In the genomic region with DNA sequence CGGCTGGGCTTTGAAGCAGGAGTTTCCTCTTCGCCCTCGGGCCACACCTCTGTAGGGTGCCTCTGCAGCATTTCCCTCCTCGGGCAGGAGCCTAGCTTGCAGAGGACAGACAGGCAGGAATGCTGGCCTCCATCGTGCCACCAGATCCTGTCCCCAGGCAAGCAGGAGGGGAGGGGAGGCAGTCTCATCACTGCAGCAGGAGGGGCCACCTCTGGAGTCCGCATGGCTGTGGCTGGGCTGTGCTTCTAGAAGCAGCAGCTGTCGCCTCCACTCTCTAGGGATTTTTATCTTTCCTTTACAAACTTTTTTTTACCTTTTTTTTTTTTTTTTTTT, we compare ENCODE assay signal across 24 cellular contexts.
DNase-seq lines count a peak whose midpoint lies in the region; TF ChIP-seq lines count a peak whose summit lies in the region.
"Had no signal": no experiment of that assay in that cellular context is flagged by ENCODE, and none has a peak within 500 bp of the region (broad histone marks: within the 10 kb centered on the region; RNA-seq: fewer than 3 reads in every experiment).

No MANE protein-coding gene starts in this region.

- H3K9me3 ChIP-seq in BLaER1 (no peaks in the 10 kb centered on the region), KOPT-K1 (ENCODE audit: insufficient read depth, low read length, poor library complexity, severe bottlenecking) (no peaks in the 10 kb centered on the region), WERI-Rb-1 (ENCODE audit: severe bottlenecking) (no peaks in the 10 kb centered on the region)
- H3K9me3 ChIP-seq: colonic mucosa, heart left ventricle, lower lobe of right lung had no signal

- no peak for DNase-seq in WERI-Rb-1
- peak; percentile 67 for DNase-seq in myocyte (ENCODE audit: low read depth)
- no peak for DNase-seq in T-helper 2 cell treated with Interferon-gamma antibody and Interleukin-4, amounts not matched to agents 5 μg/mL and 100 μg/mL, for 36 hours (ENCODE audit: low spot score)
- DNase-seq in GM20000 (ENCODE audit: low spot score): no peak
- no peak for DNase-seq in activated CD4-positive, CD25-positive, alpha-beta regulatory T cell (lab: John Stamatoyannopoulos, UW)
- no peak for DNase-seq in GF-D8 (lab: John Stamatoyannopoulos, UW)
- DNase-seq: activated CD4-positive, alpha-beta T cell treated with anti-CD3 and anti-CD28 coated beads, Interleukin-2, amount 50 U/mL, for 48 hours; activated gamma-delta T cell; brain microvascular endothelial cell; Calu3; colonic mucosa; GOT3; heart left ventricle; lower lobe of right lung; NCI-H1105 treated with DMSO at 0.1 percent for 48 hours; NCI-H2107; SHP77 had no signal

- H3K36me3 ChIP-seq in BLaER1 (no peaks in the 10 kb centered on the region), KOPT-K1 (ENCODE audit: insufficient read depth, low read length) (no peaks in the 10 kb centered on the region), WERI-Rb-1 (no peaks in the 10 kb centered on the region)
- H3K36me3 ChIP-seq: brain microvascular endothelial cell, colonic mucosa, heart left ventricle, lower lobe of right lung had no signal

- TF ChIP-seq CTCF in WERI-Rb-1 (IDR thresholded peaks at IDR 0.05; ENCODE audit: low read depth, low read length) (no peak), GM20000 (IDR thresholded peaks at IDR 0.05; ENCODE audit: extremely low read depth, missing control alignments) (no peak)

- H3K27ac Mint-ChIP-seq in T-helper 2 cell treated with Interferon-gamma antibody and Interleukin-4, amounts not matched to agents 5 μg/mL and 100 μg/mL, for 36 hours: no peak overlapping the region
- H3K27ac Mint-ChIP-seq: B cell; stimulated activated effector memory CD8-positive, alpha-beta T cell treated with anti-CD3 and anti-CD28 coated beads, Interleukin-12 subunit alpha, Interleukin-12 subunit beta, amount 100 ng/mL, for 72 hours; T-helper 1 cell treated with Interleukin-12 subunit alpha and Interleukin-12 subunit beta and Interleukin-4 antibody, amounts not matched to agents 30 μg/mL and 1 μg/mL, for 36 hours had no signal

- no peaks in the 10 kb centered on the region for H3K27me3 Mint-ChIP-seq in T-helper 2 cell treated with Interferon-gamma antibody and Interleukin-4, amounts not matched to agents 5 μg/mL and 100 μg/mL, for 36 hours (ENCODE audit: low read depth)
- H3K27me3 Mint-ChIP-seq: B cell had no signal

- peaks cover 100% of the 10 kb centered on the region for H3K4me1 ChIP-seq in BLaER1
- H3K4me1 ChIP-seq: colonic mucosa, lower lobe of right lung, parathyroid adenoma had no signal

- H3K27ac ChIP-seq in BLaER1 (peak overlapping the region; percentile 95), KOPT-K1 (ENCODE audit: low read depth, low read length, poor library complexity, severe bottlenecking) (peak overlapping the region; percentile 77), WERI-Rb-1 (0 out of 2 replicates have a peak overlapping the region, but pooled peaks have one; percentile 22)
- H3K27ac ChIP-seq: brain microvascular endothelial cell, colonic mucosa, heart left ventricle, lower lobe of right lung, parathyroid adenoma, VCaP had no signal

- H3K4me2 ChIP-seq in BLaER1: peak overlapping the region; percentile 94

- H3K27me3 ChIP-seq in BLaER1 (no peaks in the 10 kb centered on the region), WERI-Rb-1 (ENCODE audit: insufficient read depth, low read depth, severe bottlenecking) (no peaks in the 10 kb centered on the region)
- H3K27me3 ChIP-seq: brain microvascular endothelial cell, colonic mucosa, heart left ventricle had no signal

- H3K4me3 ChIP-seq in BLaER1 (peak overlapping the region; percentile 25; the same call in 1 of the 2 replicates), WERI-Rb-1 (ENCODE audit: low read depth, low read length) (no peak overlapping the region)
- H3K4me3 ChIP-seq: colonic mucosa, heart left ventricle, lower lobe of right lung had no signal

- no peaks in the 10 kb centered on the region for H3K9me3 Mint-ChIP-seq in T-helper 2 cell treated with Interferon-gamma antibody and Interleukin-4, amounts not matched to agents 5 μg/mL and 100 μg/mL, for 36 hours
- H3K9me3 Mint-ChIP-seq: stimulated activated effector memory CD8-positive, alpha-beta T cell treated with anti-CD3 and anti-CD28 coated beads, Interleukin-12 subunit alpha, Interleukin-12 subunit beta, amount 100 ng/mL, for 72 hours; T-helper 1 cell treated with Interleukin-12 subunit alpha and Interleukin-12 subunit beta and Interleukin-4 antibody, amounts not matched to agents 30 μg/mL and 1 μg/mL, for 36 hours had no signal

- H3K4me3 Mint-ChIP-seq in T-helper 2 cell treated with Interferon-gamma antibody and Interleukin-4, amounts not matched to agents 5 μg/mL and 100 μg/mL, for 36 hours: no peak overlapping the region
- H3K4me3 Mint-ChIP-seq: B cell; stimulated activated effector memory CD8-positive, alpha-beta T cell treated with anti-CD3 and anti-CD28 coated beads, Interleukin-12 subunit alpha, Interleukin-12 subunit beta, amount 100 ng/mL, for 72 hours; T-helper 1 cell treated with Interleukin-12 subunit alpha and Interleukin-12 subunit beta and Interleukin-4 antibody, amounts not matched to agents 30 μg/mL and 1 μg/mL, for 36 hours had no signal

- peaks cover 2% of the 10 kb centered on the region for H3K4me1 Mint-ChIP-seq in T-helper 2 cell treated with Interferon-gamma antibody and Interleukin-4, amounts not matched to agents 5 μg/mL and 100 μg/mL, for 36 hours (ENCODE audit: low read depth)

- H4K20me1 ChIP-seq in BLaER1: 0 out of 2 replicates have a peak, but pooled peaks cover 14% of the 10 kb centered on the region

- peak overlapping the region; percentile 74 for H3K9ac ChIP-seq in BLaER1
- H3K9ac ChIP-seq: parathyroid adenoma had no signal

- no peaks in the 10 kb centered on the region for H3K36me3 Mint-ChIP-seq in T-helper 2 cell treated with Interferon-gamma antibody and Interleukin-4, amounts not matched to agents 5 μg/mL and 100 μg/mL, for 36 hours (ENCODE audit: low read depth)
- H3K36me3 Mint-ChIP-seq: stimulated activated effector memory CD8-positive, alpha-beta T cell treated with anti-CD3 and anti-CD28 coated beads, Interleukin-12 subunit alpha, Interleukin-12 subunit beta, amount 100 ng/mL, for 72 hours had no signal

Comparison
In these comparisons a context has a peak if more than half of its experiments do, and no peak if none do; other contexts are left out.
1. H3K27ac ChIP-seq: peak in every context shown above with its lines; median percentile 95 in BLaER1; 77 in KOPT-K1; 22 in WERI-Rb-1.